7 cellular contexts compared by ENCODE assay signal in the genomic region with DNA sequence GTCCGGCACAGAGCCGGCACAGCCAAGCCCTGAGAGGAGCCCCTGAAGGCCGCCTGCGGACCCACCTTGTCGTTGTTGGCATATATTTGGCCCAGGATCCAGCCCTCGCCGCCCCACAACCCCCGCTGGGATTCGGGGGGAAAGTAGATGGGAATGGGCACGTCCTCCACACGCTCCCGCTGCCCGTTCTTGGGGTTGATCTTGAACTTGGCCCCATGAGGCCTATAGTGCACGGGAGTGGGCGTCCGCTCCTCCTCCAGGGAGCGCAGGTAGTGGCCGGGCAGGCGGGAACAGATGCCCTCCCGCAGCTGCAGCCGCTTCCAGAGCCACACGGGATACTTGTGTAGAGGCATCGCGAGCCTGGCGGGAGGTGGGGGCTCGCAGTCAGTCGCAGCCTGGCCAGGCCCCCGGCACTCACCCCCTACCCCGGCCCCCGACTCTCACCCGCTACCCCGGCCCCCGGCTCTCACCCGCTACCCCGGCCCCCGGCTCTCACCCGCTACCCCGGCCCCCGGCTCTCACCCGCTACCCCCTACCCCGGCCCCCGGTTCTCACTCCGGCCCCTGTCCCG. TPM values are rescaled to one million over a fixed set of nuclear protein-coding genes. Genes with fewer than 3 reads are reported as not detected.
DNase-seq lines count a peak whose midpoint lies in the region; ATAC-seq and TF ChIP-seq lines count a peak whose summit lies in the region.

No MANE protein-coding gene starts in this region.

- H3K27ac ChIP-seq in HEK293 (ENCODE audit: extremely low read depth, low read depth, low read length) (peak overlapping the region; percentile 64; the same call in 1 of the 2 replicates), iPS DF 6.9 (ENCODE audit: low read length) (no peak overlapping the region)

- POLR2A ChIA-PET in HEK293 (lab: Yijun Ruan, JAX) = interaction anchor here (0.7 to 1.5 kb wide), 6 partner anchors 10 to 1826 kb away, joined by 3 to 10 read pairs (median 4); a partner anchor contains a TSS

- H3K4me3 Mint-ChIP-seq in activated T-helper 17 cell treated with anti-CD3 and anti-CD28 coated beads, Interleukin-2, amount 50 U/mL, for 72 hours = peak overlapping the region; percentile 92
- H3K4me3 Mint-ChIP-seq in stimulated activated memory B cell treated with anti-CD40 and anti-IgM and Interleukin-4, amounts not matched to agents 10 μg/mL and 1 μg/mL and 100 μg/mL, for 72 hours = peak overlapping the region; percentile 96

- CTCF ChIA-PET in HEK293 (lab: Yijun Ruan, JAX) = interaction anchor here (0.6 to 1.2 kb wide), 4 partner anchors 8 to 342 kb away, joined by 3 to 4 read pairs (median 4); no protein-coding TSS in a partner anchor

- H3K36me3 ChIP-seq in HEK293 (ENCODE audit: control insufficient read depth in 2 of 2, insufficient read depth in 1 of 2, low read length in 2 of 2) (peaks cover 6 to 73% of the 10 kb centered on the region in 2 experiments; a peak in 2 of 3 replicates), iPS DF 6.9 (ENCODE audit: control insufficient read depth, insufficient read depth, low read length) (peaks cover 46% of the 10 kb centered on the region)

- no CpG with 5 or more reads among the region's 44 CpGs for WGBS in iPS DF 6.9 (ENCODE audit: insufficient coverage, insufficient read length)

- H3K4me1 Mint-ChIP-seq in activated T-helper 17 cell treated with anti-CD3 and anti-CD28 coated beads, Interleukin-2, amount 50 U/mL, for 72 hours = peaks cover 6% of the 10 kb centered on the region
- peaks cover 27% of the 10 kb centered on the region for H3K4me1 Mint-ChIP-seq in stimulated activated memory B cell treated with anti-CD40 and anti-IgM and Interleukin-4, amounts not matched to agents 10 μg/mL and 1 μg/mL and 100 μg/mL, for 72 hours

- peaks cover 3% of the 10 kb centered on the region for H3K4me1 ChIP-seq in HEK293 (ENCODE audit: control insufficient read depth, insufficient read depth, low read length)
- no peaks in the 10 kb centered on the region; the same call in 1 of the 2 replicates for H3K4me1 ChIP-seq in iPS DF 6.9 (ENCODE audit: control insufficient read depth, insufficient read depth, low read length)

- H3K9me3 Mint-ChIP-seq in activated T-helper 17 cell treated with anti-CD3 and anti-CD28 coated beads, Interleukin-2, amount 50 U/mL, for 72 hours = no peaks in the 10 kb centered on the region
- no peaks in the 10 kb centered on the region for H3K9me3 Mint-ChIP-seq in stimulated activated memory B cell treated with anti-CD40 and anti-IgM and Interleukin-4, amounts not matched to agents 10 μg/mL and 1 μg/mL and 100 μg/mL, for 72 hours

- no peaks in the 10 kb centered on the region for H3K9me3 ChIP-seq in HEK293 (ENCODE audit: control insufficient read depth, insufficient read depth, low read depth, low read length)
- no peaks in the 10 kb centered on the region for H3K9me3 ChIP-seq in iPS DF 6.9 (ENCODE audit: control insufficient read depth, insufficient read depth, low read length)

- DNase-seq in iPS DF 6.9 (ENCODE audit: low read depth, low spot score) (no peak), NCI-H748 treated with DMSO at 0.1 percent for 48 hours (lab: John Stamatoyannopoulos, UW) (no peak), SKM-1 treated with dmso at 0.1 percent for 144 hours (lab: John Stamatoyannopoulos, UW; ENCODE audit: unreplicated experiment) (no peak)

- TF ChIP-seq CTCF in HEK293 (tag by site-specific recombination; IDR thresholded peaks at IDR 0.05) = no peak

- no peaks in the 10 kb centered on the region for H3K27me3 ChIP-seq in iPS DF 6.9 (ENCODE audit: control insufficient read depth, insufficient read depth, low read length)

- peak overlapping the region; percentile 47 for H3K4me3 ChIP-seq in HEK293 (ENCODE audit: low read depth, low read length)
- H3K4me3 ChIP-seq in iPS DF 6.9 (ENCODE audit: low read length) = peak overlapping the region; percentile 34; the same call in 1 of the 2 replicates

- H3K27me3 Mint-ChIP-seq in activated T-helper 17 cell treated with anti-CD3 and anti-CD28 coated beads, Interleukin-2, amount 50 U/mL, for 72 hours = no peaks in the 10 kb centered on the region
- no peaks in the 10 kb centered on the region for H3K27me3 Mint-ChIP-seq in stimulated activated memory B cell treated with anti-CD40 and anti-IgM and Interleukin-4, amounts not matched to agents 10 μg/mL and 1 μg/mL and 100 μg/mL, for 72 hours

- peak overlapping the region; percentile 99 for H3K27ac Mint-ChIP-seq in activated T-helper 17 cell treated with anti-CD3 and anti-CD28 coated beads, Interleukin-2, amount 50 U/mL, for 72 hours
- H3K27ac Mint-ChIP-seq in stimulated activated memory B cell treated with anti-CD40 and anti-IgM and Interleukin-4, amounts not matched to agents 10 μg/mL and 1 μg/mL and 100 μg/mL, for 72 hours = peak overlapping the region; percentile 95

- peaks cover 42% of the 10 kb centered on the region for H3K36me3 Mint-ChIP-seq in activated T-helper 17 cell treated with anti-CD3 and anti-CD28 coated beads, Interleukin-2, amount 50 U/mL, for 72 hours (ENCODE audit: low read depth)
- peaks cover 50% of the 10 kb centered on the region for H3K36me3 Mint-ChIP-seq in stimulated activated memory B cell treated with anti-CD40 and anti-IgM and Interleukin-4, amounts not matched to agents 10 μg/mL and 1 μg/mL and 100 μg/mL, for 72 hours

- no peak for ATAC-seq in activated T-helper 17 cell treated with anti-CD3 and anti-CD28 coated beads, Interleukin-2, amount 50 U/mL, for 72 hours (replicated peaks)
- ATAC-seq in stimulated activated memory B cell treated with anti-CD40 and anti-IgM and Interleukin-4, amounts not matched to agents 10 μg/mL and 1 μg/mL and 100 μg/mL, for 72 hours = no peak
- ATAC-seq in HG03175 (IDR thresholded peaks at IDR 0.05; ENCODE audit: unreplicated experiment) = no peak

TF ChIP-seq in HEK293, 187 proteins besides CTCF, POLR2A, EP300 and RAD21:
- no peak for TF ChIP-seq ZNF132 (tag by site-specific recombination; IDR thresholded peaks at IDR 0.05; ENCODE audit: borderline replicate concordance)
- TF ChIP-seq ZNF843 (tag by site-specific recombination; IDR thresholded peaks at IDR 0.05) = no peak
- TF ChIP-seq ZNF677 (tag by site-specific recombination; IDR thresholded peaks at IDR 0.05) = no peak
- no peak for TF ChIP-seq ZNF302 (tag by site-specific recombination; IDR thresholded peaks at IDR 0.05; ENCODE audit: low read depth)
- peak; percentile 87 for TF ChIP-seq ZIC2 (tag by site-specific recombination; IDR thresholded peaks at IDR 0.05)
- no peak for TF ChIP-seq ZNF311 (tag by site-specific recombination; IDR thresholded peaks at IDR 0.05; ENCODE audit: borderline replicate concordance)
- TF ChIP-seq ZNF48 (tag by site-specific recombination; IDR thresholded peaks at IDR 0.05) = no peak
- no peak for TF ChIP-seq ZNF701 (tag by site-specific recombination; IDR thresholded peaks at IDR 0.05)
- TF ChIP-seq ZFHX2 (tag by site-specific recombination; conservative IDR thresholded peaks at IDR 0.05) = peak; percentile 57; the same call in 1 of the 2 replicates
- no peak for TF ChIP-seq ZBTB8A (tag by site-specific recombination; IDR thresholded peaks at IDR 0.05)
- TF ChIP-seq ZNF335 (tag by site-specific recombination; conservative IDR thresholded peaks at IDR 0.05) = peak; percentile 62
- no peak for TF ChIP-seq ZSCAN16 (tag by site-specific recombination; IDR thresholded peaks at IDR 0.05)
- no peak for TF ChIP-seq ZNF121 (tag by site-specific recombination; IDR thresholded peaks at IDR 0.05)
- 0 out of 2 replicates have a peak, but pooled peaks have one; percentile 29 for TF ChIP-seq IKZF3 (tag by site-specific recombination; IDR thresholded peaks at IDR 0.05)
- TF ChIP-seq, protein P1, sequence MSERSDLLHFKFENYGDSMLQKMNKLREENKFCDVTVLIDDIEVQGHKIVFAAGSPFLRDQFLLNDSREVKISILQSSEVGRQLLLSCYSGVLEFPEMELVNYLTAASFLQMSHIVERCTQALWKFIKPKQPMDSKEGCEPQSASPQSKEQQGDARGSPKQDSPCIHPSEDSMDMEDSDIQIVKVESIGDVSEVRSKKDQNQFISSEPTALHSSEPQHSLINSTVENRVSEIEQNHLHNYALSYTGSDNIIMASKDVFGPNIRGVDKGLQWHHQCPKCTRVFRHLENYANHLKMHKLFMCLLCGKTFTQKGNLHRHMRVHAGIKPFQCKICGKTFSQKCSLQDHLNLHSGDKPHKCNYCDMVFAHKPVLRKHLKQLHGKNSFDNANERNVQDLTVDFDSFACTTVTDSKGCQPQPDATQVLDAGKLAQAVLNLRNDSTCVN (tag by site-specific recombination; optimal IDR thresholded peaks at IDR 0.05) = peak; percentile 28
- no peak for TF ChIP-seq ZNF146 (tag by site-specific recombination; IDR thresholded peaks at IDR 0.05)
- no peak for TF ChIP-seq ZNF324 (tag by site-specific recombination; IDR thresholded peaks at IDR 0.05)
- peak; percentile 63 for TF ChIP-seq GLIS1 (tag by site-specific recombination; IDR thresholded peaks at IDR 0.05)
- TF ChIP-seq ZNF623 (tag by site-specific recombination; IDR thresholded peaks at IDR 0.05) = no peak
- TF ChIP-seq KLF9 (tag by site-specific recombination; IDR thresholded peaks at IDR 0.05; ENCODE audit: low read depth) = no peak
- TF ChIP-seq, protein P2, sequence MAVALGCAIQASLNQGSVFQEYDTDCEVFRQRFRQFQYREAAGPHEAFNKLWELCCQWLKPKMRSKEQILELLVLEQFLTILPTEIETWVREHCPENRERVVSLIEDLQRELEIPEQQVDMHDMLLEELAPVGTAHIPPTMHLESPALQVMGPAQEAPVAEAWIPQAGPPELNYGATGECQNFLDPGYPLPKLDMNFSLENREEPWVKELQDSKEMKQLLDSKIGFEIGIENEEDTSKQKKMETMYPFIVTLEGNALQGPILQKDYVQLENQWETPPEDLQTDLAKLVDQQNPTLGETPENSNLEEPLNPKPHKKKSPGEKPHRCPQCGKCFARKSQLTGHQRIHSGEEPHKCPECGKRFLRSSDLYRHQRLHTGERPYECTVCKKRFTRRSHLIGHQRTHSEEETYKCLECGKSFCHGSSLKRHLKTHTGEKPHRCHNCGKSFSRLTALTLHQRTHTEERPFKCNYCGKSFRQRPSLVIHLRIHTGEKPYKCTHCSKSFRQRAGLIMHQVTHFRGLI (tag by site-specific recombination; IDR thresholded peaks at IDR 0.05) = no peak

RNA-seq across cellular contexts. Expression of a gene that starts 0.4 kb away (rescaled TPM):
- 10 to 100 TPM; 63.4 to 86.2 TPM for total RNA-seq in activated T-helper 17 cell treated with anti-CD3 and anti-CD28 coated beads, Interleukin-2, amount 50 U/mL, for 72 hours

RNA-seq across cellular contexts. Expression of a gene that starts 11.8 kb away (rescaled TPM):
- total RNA-seq in activated T-helper 17 cell treated with anti-CD3 and anti-CD28 coated beads, Interleukin-2, amount 50 U/mL, for 72 hours = 10 to 100 TPM; 25.6 to 26.1 TPM

RNA-seq across cellular contexts. Expression of a gene that starts 17.4 kb away (rescaled TPM):
- 10 to 100 TPM; 16.2 to 18.4 TPM for total RNA-seq in activated T-helper 17 cell treated with anti-CD3 and anti-CD28 coated beads, Interleukin-2, amount 50 U/mL, for 72 hours

RNA-seq across cellular contexts. Expression of a gene that starts 27.0 kb away (rescaled TPM):
- total RNA-seq in activated T-helper 17 cell treated with anti-CD3 and anti-CD28 coated beads, Interleukin-2, amount 50 U/mL, for 72 hours = 10 to 100 TPM; 21.8 to 41.9 TPM

RNA-seq across cellular contexts. Expression of a gene that starts 31.7 kb away (rescaled TPM):
- 10 to 100 TPM; 12.0 to 12.7 TPM for total RNA-seq in activated T-helper 17 cell treated with anti-CD3 and anti-CD28 coated beads, Interleukin-2, amount 50 U/mL, for 72 hours
